ENCODE assay signal across 8 cellular contexts in genomic region chr6:137661601-137662000, GRCh38.
DNase-seq lines count a peak whose midpoint lies in the region; ATAC-seq and TF ChIP-seq lines count a peak whose summit lies in the region.

No MANE protein-coding gene starts in this region.

- no peak overlapping the region for H3K27ac ChIP-seq in prostate gland

- no peaks in the 10 kb centered on the region for H3K9me3 ChIP-seq in prostate gland

- no peaks in the 10 kb centered on the region for H3K9me3 Mint-ChIP-seq in T-helper 1 cell treated with Interleukin-12 subunit alpha and Interleukin-12 subunit beta and Interleukin-4 antibody, amounts not matched to agents 30 μg/mL and 1 μg/mL, for 36 hours

- no peaks in the 10 kb centered on the region for H3K4me1 ChIP-seq in prostate gland (replicated peaks)

- peaks cover under 1% of the 10 kb centered on the region for H3K36me3 Mint-ChIP-seq in T-helper 1 cell treated with Interleukin-12 subunit alpha and Interleukin-12 subunit beta and Interleukin-4 antibody, amounts not matched to agents 30 μg/mL and 1 μg/mL, for 36 hours (ENCODE audit: low read depth)

- WGBS in prostate gland = 83% methylated on average over 5 of the region's 5 CpGs

- no peaks in the 10 kb centered on the region for H3K36me3 ChIP-seq in prostate gland

- H3K4me3 ChIP-seq in prostate gland = no peak overlapping the region

- no peak overlapping the region for H3K4me3 Mint-ChIP-seq in T-helper 1 cell treated with Interleukin-12 subunit alpha and Interleukin-12 subunit beta and Interleukin-4 antibody, amounts not matched to agents 30 μg/mL and 1 μg/mL, for 36 hours

- no peak for TF ChIP-seq POLR2A in prostate gland (IDR thresholded peaks at IDR 0.05)

- no peak for ATAC-seq in GM18517 (IDR thresholded peaks at IDR 0.05; ENCODE audit: unreplicated experiment)

- H3K27me3 ChIP-seq in prostate gland (replicated peaks; ENCODE audit: insufficient read depth) = no peaks in the 10 kb centered on the region

- intact Hi-C loops in prostate gland (cut with DNase I) = no loop called here

- H3K4me1 Mint-ChIP-seq in T-helper 1 cell treated with Interleukin-12 subunit alpha and Interleukin-12 subunit beta and Interleukin-4 antibody, amounts not matched to agents 30 μg/mL and 1 μg/mL, for 36 hours (ENCODE audit: low read depth) = peaks cover 38% of the 10 kb centered on the region

- peak overlapping the region; percentile 53 for H3K27ac Mint-ChIP-seq in T-helper 1 cell treated with Interleukin-12 subunit alpha and Interleukin-12 subunit beta and Interleukin-4 antibody, amounts not matched to agents 30 μg/mL and 1 μg/mL, for 36 hours

- DNase-seq in activated effector memory CD4-positive, alpha-beta T cell treated with anti-CD3 and anti-CD28 coated beads, Interleukin-2, amount 50 U/mL, for 16 hours = peak; percentile 82
- DNase-seq in activated effector memory CD4-positive, alpha-beta T cell treated with Interleukin-2 at 50 U/mL for 16 hours = no peak
- peak; percentile 52 for DNase-seq in dermis blood vessel endothelial cell
- no peak for DNase-seq in prostate gland (ENCODE audit: low spot score)
- no peak for DNase-seq in DMS79 treated with DMSO at 0.1 percent for 48 hours (lab: John Stamatoyannopoulos, UW)
- DNase-seq in 8988T = no peak

- H3K27me3 Mint-ChIP-seq in T-helper 1 cell treated with Interleukin-12 subunit alpha and Interleukin-12 subunit beta and Interleukin-4 antibody, amounts not matched to agents 30 μg/mL and 1 μg/mL, for 36 hours (ENCODE audit: low read depth) = no peaks in the 10 kb centered on the region

- peak in 3 of 4 experiments; percentile 30 to 37 (median 37) for TF ChIP-seq CTCF in prostate gland (IDR thresholded peaks at IDR 0.05)

Comparison
In these comparisons a context has a peak if more than half of its experiments do, and no peak if none do; other contexts are left out.
1. DNase-seq: peak in activated effector memory CD4-positive, alpha-beta T cell treated with anti-CD3 and anti-CD28 coated beads, Interleukin-2, amount 50 U/mL, for 16 hours (single experiment) and dermis blood vessel endothelial cell (single experiment); none in activated effector memory CD4-positive, alpha-beta T cell treated with Interleukin-2 at 50 U/mL for 16 hours (single experiment), prostate gland (single experiment), DMS79 treated with DMSO at 0.1 percent for 48 hours (single experiment) and 8988T (single experiment).